ENCODE assay signal across 8 cellular contexts in the genomic region with DNA sequence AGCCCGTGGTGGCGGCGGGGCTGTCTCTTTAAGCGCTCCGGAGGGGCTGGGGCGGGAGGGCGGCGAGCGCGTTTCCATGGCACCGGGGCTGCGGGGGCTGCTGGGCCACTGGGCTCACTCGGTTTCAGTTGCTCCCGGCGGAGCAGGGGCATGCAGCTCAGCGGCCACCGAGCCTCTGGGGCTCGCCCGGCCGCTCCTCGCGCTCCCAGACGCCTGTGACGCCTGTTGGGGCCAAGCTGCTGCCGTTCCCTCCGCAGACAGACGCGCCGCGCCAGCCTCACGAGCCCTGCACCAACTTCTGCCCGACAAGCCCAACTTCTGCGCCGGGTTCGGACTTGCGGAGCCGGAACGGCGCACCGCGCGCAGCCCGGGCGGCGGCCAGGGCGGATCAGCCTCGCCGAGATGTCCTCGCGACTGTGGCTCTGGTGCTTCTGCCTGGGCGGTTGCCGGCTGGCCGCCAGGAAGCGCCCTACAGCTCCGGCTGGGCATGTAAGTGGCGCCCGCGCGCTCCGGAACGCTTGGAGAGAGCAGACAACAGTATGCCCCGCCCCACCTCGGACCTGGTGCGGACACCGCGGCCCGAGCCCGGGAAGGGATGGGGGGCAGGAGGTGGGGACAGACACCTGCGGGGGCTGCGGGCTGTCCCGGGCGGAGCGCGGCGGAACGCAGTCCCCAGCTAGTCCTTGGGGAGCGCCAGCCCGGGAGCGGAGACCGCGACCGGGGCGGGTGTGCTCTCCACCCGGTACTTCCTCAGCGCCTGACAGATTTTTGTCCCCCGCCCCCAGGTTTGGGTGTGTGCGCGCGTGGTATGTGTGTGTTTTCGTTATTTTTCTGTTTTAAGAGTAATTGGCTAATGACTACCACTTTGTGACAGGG.
DNase-seq lines count a peak whose midpoint lies in the region; ATAC-seq and TF ChIP-seq lines count a peak whose summit lies in the region.

No MANE protein-coding gene starts in this region.

- H3K9me3 ChIP-seq in HUES6 (ENCODE audit: control insufficient read depth, insufficient read depth, low read depth, low read length) = peaks cover 2% of the 10 kb centered on the region
- H3K9me3 ChIP-seq in PC-9 (ENCODE audit: insufficient read depth, low read depth) = no peaks in the 10 kb centered on the region
- H3K9me3 ChIP-seq in breast epithelium = no peaks in the 10 kb centered on the region
- no peaks in the 10 kb centered on the region for H3K9me3 ChIP-seq in skeletal muscle satellite cell (replicated peaks; ENCODE audit: low read length)

- peaks cover 26% of the 10 kb centered on the region for H3K27me3 ChIP-seq in HUES6 (ENCODE audit: control insufficient read depth, insufficient read depth, low read length)
- no peaks in the 10 kb centered on the region for H3K27me3 ChIP-seq in PC-9 (ENCODE audit: insufficient read depth, low read depth)
- peaks cover 0 to 39% of the 10 kb centered on the region in 2 donors for H3K27me3 ChIP-seq in breast epithelium
- H3K27me3 ChIP-seq in skeletal muscle satellite cell (ENCODE audit: control insufficient read depth, insufficient read depth, low read length) = no peaks in the 10 kb centered on the region

- peak overlapping the region; percentile 93 for H2AFZ ChIP-seq in PC-9

- intact Hi-C loops in PC-9 (cut with micrococcal nuclease; ENCODE audit: unreplicated experiment) = loop anchor here (1.0 kb wide), 2 partner anchors 168 to 218 kb away; no protein-coding TSS in a partner anchor
- intact Hi-C loops in breast epithelium (cut with DNase I; ENCODE audit: low total_unique reads) = no loop called here

- H3K9ac ChIP-seq in HUES6 (ENCODE audit: low read length) = peak overlapping the region; percentile 78
- H3K9ac ChIP-seq in skeletal muscle satellite cell (ENCODE audit: low read depth, low read length) = peak overlapping the region; percentile 70

- no peak overlapping the region for H3K27ac ChIP-seq in HUES6 (ENCODE audit: low read depth, low read length)
- no peak overlapping the region for H3K27ac ChIP-seq in PC-9
- peak overlapping the region in 1 of 2 donors; percentile 52 for H3K27ac ChIP-seq in breast epithelium

- no peaks in the 10 kb centered on the region for H3K36me3 ChIP-seq in HUES6 (ENCODE audit: control insufficient read depth, insufficient read depth, low read length)
- H3K36me3 ChIP-seq in PC-9 (ENCODE audit: low read depth) = no peaks in the 10 kb centered on the region
- H3K36me3 ChIP-seq in breast epithelium = no peaks in the 10 kb centered on the region
- H3K36me3 ChIP-seq in skeletal muscle satellite cell (ENCODE audit: insufficient read depth, low read length) = no peaks in the 10 kb centered on the region

- H3K4me1 ChIP-seq in HUES6 (ENCODE audit: control insufficient read depth, insufficient read depth, low read length) (no peaks in the 10 kb centered on the region), PC-9 (replicated peaks; ENCODE audit: insufficient read depth) (no peaks in the 10 kb centered on the region), breast epithelium (peaks cover 0 to 11% of the 10 kb centered on the region in 2 donors), skeletal muscle satellite cell (ENCODE audit: control insufficient read depth, insufficient read depth, low read length) (peaks cover 3% of the 10 kb centered on the region)

- ATAC-seq in GM21717 (IDR thresholded peaks at IDR 0.05; ENCODE audit: unreplicated experiment) = peak; percentile 76

- CTCF ChIA-PET in PC-9 (lab: Charles Lee) = interaction anchor here (0.5 kb wide), 1 partner anchor 791 kb away, joined by 4 read pairs; no protein-coding TSS in a partner anchor

- no peaks in the 10 kb centered on the region for H3K9me2 ChIP-seq in PC-9 (ENCODE audit: insufficient read depth)

- TF ChIP-seq CTCF in PC-9 (conservative IDR thresholded peaks at IDR 0.05) = peak; percentile 62
- TF ChIP-seq CTCF in breast epithelium (IDR thresholded peaks at IDR 0.05) = no peak

- TF ChIP-seq POLR2A in breast epithelium (IDR thresholded peaks at IDR 0.05) = no peak

- H3K79me2 ChIP-seq in PC-9 (ENCODE audit: low read depth) = no peaks in the 10 kb centered on the region

- H3F3A ChIP-seq in PC-9 (ENCODE audit: insufficient read depth, low read depth) = no peaks in the 10 kb centered on the region

- POLR2A ChIA-PET in PC-9 (lab: Charles Lee; ENCODE audit: unreplicated experiment) = interaction anchor here (0.7 kb wide), 1 partner anchor 134 kb away, joined by 3 read pairs; no protein-coding TSS in a partner anchor

- H3K4me3 ChIP-seq in HUES6 (ENCODE audit: low read depth, low read length) (peak overlapping the region; percentile 62), PC-9 (peak overlapping the region; percentile 66), breast epithelium (peak overlapping the region; percentile 51 to 76 (median 54)), skeletal muscle satellite cell (ENCODE audit: low read length) (peak overlapping the region; percentile 80)

- H3K4me2 ChIP-seq in PC-9 (peak overlapping the region; percentile 94), skeletal muscle satellite cell (ENCODE audit: low read length) (peak overlapping the region; percentile 98)

- peak; percentile 35 for DNase-seq in activated CD4-positive, alpha-beta T cell treated with anti-CD3 and anti-CD28 coated beads for 48 hours
- no peak for DNase-seq in activated CD4-positive, alpha-beta T cell treated with anti-CD3 and anti-CD28 coated beads for 1 hour
- peak; percentile 55 to 87 for DNase-seq in PC-9
- DNase-seq in breast epithelium (ENCODE audit: low spot score in 2 of 2) = peak; percentile 40 to 62
- peak; percentile 85 for DNase-seq in iPS-NIHi7 (ENCODE audit: extremely low spot score)

- no peaks in the 10 kb centered on the region for H4K20me1 ChIP-seq in PC-9 (ENCODE audit: insufficient read depth)

- no TSS peak for BruUV-seq in PC-9 (replicated peaks; lab: Mats Ljungman, UMichigan)
